ENCODE assay signal across 1 cellular context in genomic region chr16:2090481-2090797, GRCh38.
TF ChIP-seq lines count a peak whose summit lies in the region.

No MANE protein-coding gene starts in this region.

TF ChIP-seq in K562, 482 proteins besides CTCF, POLR2A, EP300 and RAD21:
- TF ChIP-seq ZFPM2 (CRISPR knock-in tag; IDR thresholded peaks at IDR 0.05) (no peak), ZFP1 (CRISPR knock-in tag; IDR thresholded peaks at IDR 0.05) (no peak)
